In genomic region chr3:94026623-94027022, GRCh38 we compare ENCODE assay signal across 16 cellular contexts. TPM values are rescaled to one million over a fixed set of nuclear protein-coding genes. Genes with fewer than 3 reads are reported as not detected.
"Had no signal": no experiment of that assay in that cellular context is flagged by ENCODE, and none has a peak within 500 bp of the region (broad histone marks: within the 10 kb centered on the region; RNA-seq: fewer than 3 reads in every experiment).

No MANE protein-coding gene starts in this region.

- H3K4me1 ChIP-seq: breast epithelium, sigmoid colon, thyroid gland had no signal

- H3K27ac Mint-ChIP-seq: activated naive CD4-positive, alpha-beta T cell treated with anti-CD3 and anti-CD28 coated beads, Interleukin-2, amount 10 ng/mL, durations not matched to agents 7 days and 5 days; T-helper 2 cell treated with Interferon-gamma antibody and Interleukin-4, amounts not matched to agents 5 μg/mL and 100 μg/mL, for 36 hours had no signal

- H3K4me3 ChIP-seq: ascending aorta, breast epithelium, sigmoid colon, thyroid gland had no signal

- H3K27me3 ChIP-seq: ascending aorta, breast epithelium, dorsolateral prefrontal cortex, sigmoid colon, thyroid gland had no signal

- ATAC-seq: left ventricle myocardium superior had no signal

- H3K4me1 Mint-ChIP-seq: activated naive CD4-positive, alpha-beta T cell treated with anti-CD3 and anti-CD28 coated beads, Interleukin-2, amount 10 ng/mL, durations not matched to agents 7 days and 5 days had no signal

- H3K27me3 Mint-ChIP-seq: activated naive CD4-positive, alpha-beta T cell treated with anti-CD3 and anti-CD28 coated beads, Interleukin-2, amount 10 ng/mL, durations not matched to agents 7 days and 5 days had no signal

- DNase-seq: activated CD4-positive, CD25-positive, alpha-beta regulatory T cell treated with anti-CD3 and anti-CD28 coated beads, Interleukin-2, amount 50 U/mL, for 72 hours; activated naive CD4-positive, alpha-beta T cell treated with anti-CD3 and anti-CD28 coated beads, Interleukin-2, amount 10 ng/mL, durations not matched to agents 7 days and 5 days; dorsolateral prefrontal cortex; left ventricle myocardium superior; mesenchymal stem cell; sigmoid colon; stimulated activated CD4-positive, alpha-beta T cell treated with anti-CD3 and anti-CD28 coated beads, Interleukin-1b, Interleukin-23, amount 100 ng/mL, for 48 hours; thyroid gland had no signal

- H3K9me3 Mint-ChIP-seq: activated naive CD4-positive, alpha-beta T cell treated with anti-CD3 and anti-CD28 coated beads, Interleukin-2, amount 10 ng/mL, durations not matched to agents 7 days and 5 days; T-helper 2 cell treated with Interferon-gamma antibody and Interleukin-4, amounts not matched to agents 5 μg/mL and 100 μg/mL, for 36 hours had no signal

- H3K36me3 ChIP-seq: ascending aorta, thyroid gland had no signal

- H3K9me3 ChIP-seq: ascending aorta, breast epithelium, sigmoid colon, thyroid gland had no signal

- H3K27ac ChIP-seq: ascending aorta, breast epithelium, dorsolateral prefrontal cortex, sigmoid colon, thyroid gland had no signal

- H3K4me3 Mint-ChIP-seq: activated naive CD4-positive, alpha-beta T cell treated with anti-CD3 and anti-CD28 coated beads, Interleukin-2, amount 10 ng/mL, durations not matched to agents 7 days and 5 days; T-helper 2 cell treated with Interferon-gamma antibody and Interleukin-4, amounts not matched to agents 5 μg/mL and 100 μg/mL, for 36 hours had no signal

RNA-seq across cellular contexts. Expression of gene STX19, which starts 1.8 kb away (rescaled TPM):
- total RNA-seq: activated CD8-positive, alpha-beta memory T cell treated with anti-CD3 and anti-CD28 coated beads for 36 hours; ascending aorta; chondrocyte; kidney epithelial cell; left ventricle myocardium superior; myocyte; pulmonary artery endothelial cell; sigmoid colon; thyroid gland had no signal
